Comparison of ENCODE assay signal across 23 cellular contexts in the genomic region with DNA sequence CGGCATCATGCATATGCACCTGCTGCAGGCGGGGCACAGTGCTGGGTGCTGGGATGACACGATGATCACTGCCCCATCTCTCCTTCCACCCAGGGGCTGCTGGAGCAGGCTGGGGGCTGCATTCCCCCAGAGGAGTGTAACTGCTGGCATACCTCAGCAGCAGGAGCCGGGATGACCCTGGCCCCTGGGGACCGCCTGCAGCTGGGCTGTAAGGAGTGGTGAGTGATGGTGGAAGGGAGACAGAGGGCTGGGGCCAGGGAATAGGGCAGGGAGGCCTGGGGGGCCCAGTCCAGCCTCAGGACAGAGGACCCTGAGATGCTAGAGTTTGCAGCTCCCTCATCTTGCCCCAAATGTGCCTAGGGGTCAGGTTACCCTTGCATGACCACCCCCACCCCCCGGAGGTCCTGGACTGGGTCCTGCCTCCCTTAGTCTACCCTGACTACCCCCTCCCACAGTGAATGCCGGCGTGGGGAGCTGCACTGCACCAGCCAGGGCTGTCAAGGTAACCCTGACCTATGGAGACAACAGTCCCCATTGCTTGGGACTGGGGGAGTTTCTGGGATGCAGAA.
"Had no signal": no experiment of that assay in that cellular context is flagged by ENCODE, and none has a peak within 500 bp of the region (broad histone marks: within the 10 kb centered on the region; RNA-seq: fewer than 3 reads in every experiment).

No MANE protein-coding gene starts in this region.

- H3K27ac Mint-ChIP-seq: activated CD4-positive, alpha-beta memory T cell treated with anti-CD3 and anti-CD28 coated beads, Interleukin-2, amount 10 ng/mL, durations not matched to agents 7 days and 5 days; activated CD4-positive, alpha-beta T cell treated with anti-CD3 and anti-CD28 coated beads, Interleukin-2, amount 10 ng/mL, durations not matched to agents 7 days and 5 days; activated T-helper 17 cell treated with anti-CD3 and anti-CD28 coated beads, Interleukin-2, amount 50 U/mL, for 72 hours; nephron; progenitor cell of endocrine pancreas; stimulated activated naive CD8-positive, alpha-beta T cell treated with anti-CD3 and anti-CD28 coated beads, Interleukin-15, Interleukin-2, amounts not matched to agents 100 ng/mL and 50 ng/mL, for 24 hours had no signal

- H3K4me1 ChIP-seq: adrenal gland, gastroesophageal sphincter, uterus had no signal

- H3K4me3 Mint-ChIP-seq: activated CD4-positive, alpha-beta memory T cell treated with anti-CD3 and anti-CD28 coated beads, Interleukin-2, amount 10 ng/mL, durations not matched to agents 7 days and 5 days; activated CD4-positive, alpha-beta T cell treated with anti-CD3 and anti-CD28 coated beads, Interleukin-2, amount 10 ng/mL, durations not matched to agents 7 days and 5 days; activated naive CD4-positive, alpha-beta T cell treated with anti-CD3 and anti-CD28 coated beads, Interleukin-2, amount 50 U/mL, for 24 hours; activated T-cell treated with anti-CD3 and anti-CD28 coated beads, Interleukin-2, amount 50 U/mL, for 4 hours; activated T-helper 17 cell treated with anti-CD3 and anti-CD28 coated beads, Interleukin-2, amount 50 U/mL, for 72 hours; nephron; stimulated activated effector memory CD8-positive, alpha-beta T cell treated with anti-CD3 and anti-CD28 coated beads, Interleukin-12 subunit alpha, Interleukin-12 subunit beta, amount 100 ng/mL, for 72 hours; stimulated activated naive CD8-positive, alpha-beta T cell treated with anti-CD3 and anti-CD28 coated beads, Interleukin-15, Interleukin-2, amounts not matched to agents 100 ng/mL and 50 ng/mL, for 24 hours had no signal

- H3K9me3 ChIP-seq: adrenal gland, gastroesophageal sphincter, neutrophil, ovary, right lobe of liver, thoracic aorta, uterus had no signal

- H3K36me3 ChIP-seq: adrenal gland, gastroesophageal sphincter, neutrophil, ovary, right lobe of liver, thoracic aorta, uterus had no signal

- H3K36me3 Mint-ChIP-seq: activated naive CD4-positive, alpha-beta T cell treated with anti-CD3 and anti-CD28 coated beads, Interleukin-2, amount 50 U/mL, for 24 hours; stimulated activated effector memory CD8-positive, alpha-beta T cell treated with anti-CD3 and anti-CD28 coated beads, Interleukin-12 subunit alpha, Interleukin-12 subunit beta, amount 100 ng/mL, for 72 hours had no signal

- H3K9me3 Mint-ChIP-seq: activated CD4-positive, alpha-beta memory T cell treated with anti-CD3 and anti-CD28 coated beads, Interleukin-2, amount 10 ng/mL, durations not matched to agents 7 days and 5 days; activated CD4-positive, alpha-beta T cell treated with anti-CD3 and anti-CD28 coated beads, Interleukin-2, amount 10 ng/mL, durations not matched to agents 7 days and 5 days; activated naive CD4-positive, alpha-beta T cell treated with anti-CD3 and anti-CD28 coated beads, Interleukin-2, amount 50 U/mL, for 24 hours; activated T-cell treated with anti-CD3 and anti-CD28 coated beads, Interleukin-2, amount 50 U/mL, for 4 hours; activated T-helper 17 cell treated with anti-CD3 and anti-CD28 coated beads, Interleukin-2, amount 50 U/mL, for 72 hours; nephron; stimulated activated effector memory CD8-positive, alpha-beta T cell treated with anti-CD3 and anti-CD28 coated beads, Interleukin-12 subunit alpha, Interleukin-12 subunit beta, amount 100 ng/mL, for 72 hours; stimulated activated naive CD8-positive, alpha-beta T cell treated with anti-CD3 and anti-CD28 coated beads, Interleukin-15, Interleukin-2, amounts not matched to agents 100 ng/mL and 50 ng/mL, for 24 hours had no signal

- ATAC-seq: activated T-cell treated with anti-CD3 and anti-CD28 coated beads, Interleukin-2, amount 50 U/mL, for 4 hours; activated T-helper 17 cell treated with anti-CD3 and anti-CD28 coated beads, Interleukin-2, amount 50 U/mL, for 72 hours; gastroesophageal sphincter; right lobe of liver; stimulated activated effector memory CD8-positive, alpha-beta T cell treated with anti-CD3 and anti-CD28 coated beads, Interleukin-12 subunit alpha, Interleukin-12 subunit beta, amount 100 ng/mL, for 72 hours had no signal

- H3K4me3 ChIP-seq: adrenal gland, gastroesophageal sphincter, hepatocyte, ovary, right lobe of liver, skin epidermis, thoracic aorta, uterus had no signal

- H3K4me1 Mint-ChIP-seq: activated CD4-positive, alpha-beta memory T cell treated with anti-CD3 and anti-CD28 coated beads, Interleukin-2, amount 10 ng/mL, durations not matched to agents 7 days and 5 days; activated CD4-positive, alpha-beta T cell treated with anti-CD3 and anti-CD28 coated beads, Interleukin-2, amount 10 ng/mL, durations not matched to agents 7 days and 5 days; activated naive CD4-positive, alpha-beta T cell treated with anti-CD3 and anti-CD28 coated beads, Interleukin-2, amount 50 U/mL, for 24 hours; activated T-helper 17 cell treated with anti-CD3 and anti-CD28 coated beads, Interleukin-2, amount 50 U/mL, for 72 hours had no signal

- H3K27me3 Mint-ChIP-seq: activated CD4-positive, alpha-beta memory T cell treated with anti-CD3 and anti-CD28 coated beads, Interleukin-2, amount 10 ng/mL, durations not matched to agents 7 days and 5 days; activated CD4-positive, alpha-beta T cell treated with anti-CD3 and anti-CD28 coated beads, Interleukin-2, amount 10 ng/mL, durations not matched to agents 7 days and 5 days; activated naive CD4-positive, alpha-beta T cell treated with anti-CD3 and anti-CD28 coated beads, Interleukin-2, amount 50 U/mL, for 24 hours; activated T-helper 17 cell treated with anti-CD3 and anti-CD28 coated beads, Interleukin-2, amount 50 U/mL, for 72 hours; progenitor cell of endocrine pancreas; stimulated activated naive CD8-positive, alpha-beta T cell treated with anti-CD3 and anti-CD28 coated beads, Interleukin-15, Interleukin-2, amounts not matched to agents 100 ng/mL and 50 ng/mL, for 24 hours had no signal

- DNase-seq: activated CD4-positive, alpha-beta memory T cell treated with anti-CD3 and anti-CD28 coated beads, Interleukin-2, amount 10 ng/mL, durations not matched to agents 7 days and 5 days; activated CD4-positive, alpha-beta T cell treated with anti-CD3 and anti-CD28 coated beads for 1 hour; activated CD4-positive, alpha-beta T cell treated with anti-CD3 and anti-CD28 coated beads, Interleukin-2, amount 10 ng/mL, durations not matched to agents 7 days and 5 days; activated T-cell treated with anti-CD3 and anti-CD28 coated beads, Interleukin-2, amount 50 U/mL, for 4 hours; adrenal gland; caudate nucleus; stimulated activated CD4-positive, alpha-beta T cell treated with anti-CD3 and anti-CD28 coated beads, Interleukin-4, amount 100 ng/mL, for 24 hours; T-helper 2 cell; trophoblast cell; uterus had no signal
